ENCODE assay signal across 12 cellular contexts in the genomic region with DNA sequence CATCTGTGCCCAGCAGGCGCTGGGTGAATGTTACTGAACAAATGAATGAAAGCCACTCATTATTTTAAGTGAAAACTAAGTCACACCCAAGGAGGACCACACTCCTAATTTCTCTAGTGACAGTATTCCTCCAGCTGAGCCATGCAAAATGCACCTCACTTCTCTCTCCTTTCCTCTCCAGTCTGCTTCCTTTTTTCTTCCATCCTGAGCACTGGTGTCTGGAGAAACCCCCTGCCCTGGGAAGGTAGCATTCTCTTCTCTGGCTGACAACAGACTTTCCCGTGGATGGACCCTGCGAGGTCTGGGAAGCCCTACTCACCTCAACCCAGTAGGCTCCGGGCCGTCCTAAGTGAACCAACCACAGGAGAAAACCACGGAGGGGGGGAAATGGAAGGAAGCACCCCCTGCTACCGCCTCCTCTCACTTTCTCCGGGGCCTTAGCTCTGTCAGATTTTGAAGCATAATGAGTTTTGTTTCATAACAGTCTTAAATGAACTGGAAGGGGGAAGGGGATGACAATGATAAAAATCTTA. TPM values are rescaled to one million over a fixed set of nuclear protein-coding genes. Genes with fewer than 3 reads are reported as not detected.
DNase-seq lines count a peak whose midpoint lies in the region; ATAC-seq and TF ChIP-seq lines count a peak whose summit lies in the region.
"Had no signal": no experiment of that assay in that cellular context is flagged by ENCODE, and none has a peak within 500 bp of the region (broad histone marks: within the 10 kb centered on the region; RNA-seq: fewer than 3 reads in every experiment).

No MANE protein-coding gene starts in this region.

- no peaks in the 10 kb centered on the region for H3K27me3 Mint-ChIP-seq in CD4-positive, alpha-beta T cell
- no peaks in the 10 kb centered on the region for H3K27me3 Mint-ChIP-seq in dendritic cell treated with granulocyte-macrophage colony-stimulating factor and Interleukin-4, amounts not matched to agents 40 ng/mL and 50 ng/mL, for 4 days
- no peaks in the 10 kb centered on the region for H3K27me3 Mint-ChIP-seq in nephron (ENCODE audit: low read depth)

- no peak for TF ChIP-seq CTCF in CD4-positive, alpha-beta T cell (IDR thresholded peaks at IDR 0.05)
- TF ChIP-seq CTCF in nephron (IDR thresholded peaks at IDR 0.05; ENCODE audit: unreplicated experiment in 3 of 3) (no peak), tibial artery (IDR thresholded peaks at IDR 0.05) (no peak)

- intact Hi-C loops in CD4-positive, alpha-beta T cell (cut with DNase I, micrococcal nuclease) = loop anchor here in 1 of 2 experiments (2.0 kb wide), 1 partner anchor 16 kb away; no protein-coding TSS in a partner anchor
- intact Hi-C loops in dendritic cell treated with granulocyte-macrophage colony-stimulating factor and Interleukin-4, amounts not matched to agents 40 ng/mL and 50 ng/mL, for 4 days (cut with micrococcal nuclease) = no loop called here
- intact Hi-C loops in tibial artery (cut with DNase I; ENCODE audit: low total_unique reads) = no loop called here

- peak overlapping the region; percentile 61 for H3K4me3 Mint-ChIP-seq in CD4-positive, alpha-beta T cell
- peak overlapping the region; percentile 27 for H3K4me3 Mint-ChIP-seq in dendritic cell treated with granulocyte-macrophage colony-stimulating factor and Interleukin-4, amounts not matched to agents 40 ng/mL and 50 ng/mL, for 4 days
- H3K4me3 Mint-ChIP-seq in nephron = no peak overlapping the region

- CTCF ChIA-PET in CD4-positive, alpha-beta T cell (lab: Charles Lee) = interaction anchor here (0.8 to 1.9 kb wide), 3 partner anchors 11 to 118 kb away, joined by 3 to 8 read pairs (median 3); no protein-coding TSS in a partner anchor

- DNase-seq in CD4-positive, alpha-beta T cell = no peak
- no peak for DNase-seq in tibial artery
- DNase-seq in NCI-H774 (lab: John Stamatoyannopoulos, UW) = no peak
- DNase-seq: DND-41, KG1, occipital lobe had no signal

- H3K9ac ChIP-seq in HUES48 (ENCODE audit: low read depth, low read length) = no peak overlapping the region

- H3K9me3 Mint-ChIP-seq in CD4-positive, alpha-beta T cell = peaks cover 2% of the 10 kb centered on the region
- H3K9me3 Mint-ChIP-seq in dendritic cell treated with granulocyte-macrophage colony-stimulating factor and Interleukin-4, amounts not matched to agents 40 ng/mL and 50 ng/mL, for 4 days = peaks cover 10% of the 10 kb centered on the region
- peaks cover 16% of the 10 kb centered on the region for H3K9me3 Mint-ChIP-seq in nephron

- peak overlapping the region; percentile 87 for H3K27ac Mint-ChIP-seq in CD4-positive, alpha-beta T cell
- peak overlapping the region; percentile 79 for H3K27ac Mint-ChIP-seq in dendritic cell treated with granulocyte-macrophage colony-stimulating factor and Interleukin-4, amounts not matched to agents 40 ng/mL and 50 ng/mL, for 4 days
- H3K27ac Mint-ChIP-seq in nephron = peak overlapping the region in 2 of 3 experiments; percentile 42 to 62

- peak overlapping the region; percentile 24 for H3K27ac ChIP-seq in CD4-positive, alpha-beta T cell (ENCODE audit: low read depth, low read length)
- H3K27ac ChIP-seq in HUES48 (ENCODE audit: low read depth, low read length) (peak overlapping the region; percentile 53), tibial artery (no peak overlapping the region)
- H3K27ac ChIP-seq: VCaP had no signal

- H3K4me1 Mint-ChIP-seq in CD4-positive, alpha-beta T cell (ENCODE audit: low read depth) = peaks cover 66% of the 10 kb centered on the region
- H3K4me1 Mint-ChIP-seq in dendritic cell treated with granulocyte-macrophage colony-stimulating factor and Interleukin-4, amounts not matched to agents 40 ng/mL and 50 ng/mL, for 4 days (ENCODE audit: low read depth) = peaks cover 63% of the 10 kb centered on the region
- peaks cover 15% of the 10 kb centered on the region for H3K4me1 Mint-ChIP-seq in nephron

- peaks cover 11% of the 10 kb centered on the region for H3K9me3 ChIP-seq in CD4-positive, alpha-beta T cell (ENCODE audit: control insufficient read depth, low read length)
- H3K9me3 ChIP-seq in HUES48 (ENCODE audit: control insufficient read depth, insufficient read depth, low read length) (no peaks in the 10 kb centered on the region), tibial artery (peaks cover 0 to 8% (median 0%) of the 10 kb centered on the region in 3 donors)

- peak; percentile 37 for ATAC-seq in CD4-positive, alpha-beta T cell (ENCODE audit: poor library complexity)
- ATAC-seq in HG03135 (IDR thresholded peaks at IDR 0.05; ENCODE audit: unreplicated experiment) (no peak), GM21576 (IDR thresholded peaks at IDR 0.05; ENCODE audit: unreplicated experiment) (no peak)

- H3K4me1 ChIP-seq in HUES48 (ENCODE audit: control insufficient read depth, insufficient read depth, low read length) = peaks cover 19% of the 10 kb centered on the region
- peaks cover 0 to 8% (median 4%) of the 10 kb centered on the region in 4 donors for H3K4me1 ChIP-seq in tibial artery

- no peak overlapping the region for H3K4me3 ChIP-seq in HUES48 (ENCODE audit: low read depth, low read length)
- H3K4me3 ChIP-seq in tibial artery = no peak overlapping the region

- H3K36me3 ChIP-seq in HUES48 (ENCODE audit: control insufficient read depth, insufficient read depth, low read length) (no peaks in the 10 kb centered on the region), tibial artery (no peaks in the 10 kb centered on the region)

- peaks cover 44% of the 10 kb centered on the region for H3K36me3 Mint-ChIP-seq in CD4-positive, alpha-beta T cell (ENCODE audit: low read depth)
- peaks cover 51% of the 10 kb centered on the region for H3K36me3 Mint-ChIP-seq in dendritic cell treated with granulocyte-macrophage colony-stimulating factor and Interleukin-4, amounts not matched to agents 40 ng/mL and 50 ng/mL, for 4 days (ENCODE audit: low read depth)
- peaks cover 43% of the 10 kb centered on the region for H3K36me3 Mint-ChIP-seq in nephron (ENCODE audit: low read depth)

- no peaks in the 10 kb centered on the region for H3K27me3 ChIP-seq in CD4-positive, alpha-beta T cell (ENCODE audit: control insufficient read depth, insufficient read depth, low read length)
- H3K27me3 ChIP-seq in HUES48 (ENCODE audit: control insufficient read depth, insufficient read depth, low read length) (no peaks in the 10 kb centered on the region), tibial artery (no peaks in the 10 kb centered on the region)

- POLR2A ChIA-PET in CD4-positive, alpha-beta T cell (lab: Charles Lee) = interaction anchor here (0.6 to 2.6 kb wide), 6 partner anchors 12 to 424 kb away, joined by 4 to 18 read pairs (median 9); partner anchors contain the start of gene TRERF1

RNA-seq across cellular contexts. Expression of gene TRERF1, which starts 22.6 kb away (rescaled TPM):
- 10 to 100 TPM; 31.0 to 31.7 TPM for total RNA-seq in CD4-positive, alpha-beta T cell

Comparison
In these comparisons a context has a peak if more than half of its experiments do, and no peak if none do; other contexts are left out.
1. H3K27ac ChIP-seq: peak in CD4-positive, alpha-beta T cell (single experiment) and HUES48 (single experiment); none in tibial artery (0 of 2).
2. H3K4me3 Mint-ChIP-seq: peak in CD4-positive, alpha-beta T cell (single experiment) and dendritic cell treated with granulocyte-macrophage colony-stimulating factor and Interleukin-4, amounts not matched to agents 40 ng/mL and 50 ng/mL, for 4 days (single experiment); none in nephron (0 of 3).
3. Peak in every context shown above with its lines, with median percentiles within 50 percentile points of each other: H3K27ac Mint-ChIP-seq.